14 cellular contexts compared by ENCODE assay signal in genomic region chr20:34983995-34984735, GRCh38. TPM values are rescaled to one million over a fixed set of nuclear protein-coding genes. Genes with fewer than 3 reads are reported as not detected.
DNase-seq lines count a peak whose midpoint lies in the region; ATAC-seq and TF ChIP-seq lines count a peak whose summit lies in the region.
"Had no signal": no experiment of that assay in that cellular context is flagged by ENCODE, and none has a peak within 500 bp of the region (broad histone marks: within the 10 kb centered on the region; RNA-seq: fewer than 3 reads in every experiment).

No MANE protein-coding gene starts in this region.

- ATAC-seq in psoas muscle: no peak
- no peak for ATAC-seq in sciatic nerve
- ATAC-seq: Panc1 had no signal

- DNase-seq in HAP-1 (ENCODE audit: low spot score in 2 of 2): peak; percentile 36 to 60
- peak; percentile 76 for DNase-seq in NCI-H774 (lab: John Stamatoyannopoulos, UW)
- peak; percentile 85 for DNase-seq in iPS DF 19.7 (ENCODE audit: low read depth, low spot score)
- peak in 1 of 2 donors; percentile 52 for DNase-seq in psoas muscle
- DNase-seq in MV-4-11 (lab: John Stamatoyannopoulos, UW): no peak
- DNase-seq in sciatic nerve (ENCODE audit: low spot score): no peak
- no peak for DNase-seq in stimulated activated CD4-positive, alpha-beta T cell treated with anti-CD3 and anti-CD28 coated beads, Interleukin-12 subunit alpha, Interleukin-12 subunit beta, amount 100 ng/mL, for 4 hours
- DNase-seq: activated effector memory CD4-positive, alpha-beta T cell treated with Interleukin-2 at 50 U/mL for 16 hours; ovary; stimulated activated CD4-positive, alpha-beta T cell treated with anti-CD3 and anti-CD28 coated beads, Interleukin-15, amount 100 ng/mL, for 24 hours had no signal

- H3K4me1 ChIP-seq in HAP-1 (peaks cover 12% of the 10 kb centered on the region), psoas muscle (peaks cover 23% of the 10 kb centered on the region)
- H3K4me1 ChIP-seq: ascending aorta had no signal

- H3K27ac ChIP-seq in psoas muscle: peak overlapping the region; percentile 71
- H3K27ac ChIP-seq: ascending aorta, ovary, VCaP had no signal

- H3K9me3 ChIP-seq in HAP-1 (no peaks in the 10 kb centered on the region), psoas muscle (no peaks in the 10 kb centered on the region)
- H3K9me3 ChIP-seq: ascending aorta, ovary had no signal

- no peak overlapping the region for H3K4me3 ChIP-seq in HAP-1
- no peak overlapping the region for H3K4me3 ChIP-seq in psoas muscle
- H3K4me3 ChIP-seq: ascending aorta, ovary had no signal

- H3K36me3 ChIP-seq in HAP-1 (replicated peaks) (no peaks in the 10 kb centered on the region), psoas muscle (ENCODE audit: insufficient read depth in 1 of 2, low read depth in 1 of 2) (no peaks in the 10 kb centered on the region)
- H3K36me3 ChIP-seq: ascending aorta, ovary had no signal

- in situ Hi-C loops in HAP-1 (cut with MboI; ENCODE audit: low sequenced_read_pairs): no loop called here

- no peak for TF ChIP-seq CTCF in psoas muscle (IDR thresholded peaks at IDR 0.05)

- H3K27me3 ChIP-seq in HAP-1 (ENCODE audit: low read depth) (no peaks in the 10 kb centered on the region), psoas muscle (ENCODE audit: insufficient read depth in 3 of 3, low read length in 2 of 3) (no peaks in the 10 kb centered on the region)
- H3K27me3 ChIP-seq: ascending aorta, ovary had no signal

- intact Hi-C loops in psoas muscle (cut with DNase I): no loop called here
- intact Hi-C loops in sciatic nerve (cut with DNase I): no loop called here

- WGBS in psoas muscle, 3 donors: 26 to 38% (median 30%) methylated on average over 13 to 14 of the region's 14 CpGs

RNA-seq across cellular contexts. Expression of gene MYH7B, which starts 28.5 kb away (rescaled TPM):
- total RNA-seq in psoas muscle (100 to 1,000 TPM in 1 of 4 donors, 10 to 100 TPM in 3; 10.6 to 101 (median 22.1) TPM), sciatic nerve (5.6 TPM)
- polyA plus RNA-seq in psoas muscle: 10 to 100 TPM in 1 of 3 donors, 1 to 10 TPM in 2; 5.7 to 15.0 (median 6.4) TPM
- total RNA-seq: HT1080 had no signal

RNA-seq across cellular contexts. Expression of gene GSS, which starts 28.6 kb away (rescaled TPM):
- total RNA-seq in psoas muscle: 10 to 100 TPM; 21.5 to 36.6 (median 26.6) TPM
- polyA plus RNA-seq in psoas muscle: 10 to 100 TPM; 14.5 to 26.9 (median 24.5) TPM
- 17.5 TPM for total RNA-seq in sciatic nerve

Comparison
In these comparisons a context has a peak if more than half of its experiments do, and no peak if none do; other contexts are left out.
1. DNase-seq: peak in HAP-1 (2 of 2), NCI-H774 (single experiment) and iPS DF 19.7 (single experiment); none in MV-4-11 (single experiment), sciatic nerve (single experiment) and stimulated activated CD4-positive, alpha-beta T cell treated with anti-CD3 and anti-CD28 coated beads, Interleukin-12 subunit alpha, Interleukin-12 subunit beta, amount 100 ng/mL, for 4 hours (single experiment).